20 cellular contexts compared by ENCODE assay signal in the genomic region with DNA sequence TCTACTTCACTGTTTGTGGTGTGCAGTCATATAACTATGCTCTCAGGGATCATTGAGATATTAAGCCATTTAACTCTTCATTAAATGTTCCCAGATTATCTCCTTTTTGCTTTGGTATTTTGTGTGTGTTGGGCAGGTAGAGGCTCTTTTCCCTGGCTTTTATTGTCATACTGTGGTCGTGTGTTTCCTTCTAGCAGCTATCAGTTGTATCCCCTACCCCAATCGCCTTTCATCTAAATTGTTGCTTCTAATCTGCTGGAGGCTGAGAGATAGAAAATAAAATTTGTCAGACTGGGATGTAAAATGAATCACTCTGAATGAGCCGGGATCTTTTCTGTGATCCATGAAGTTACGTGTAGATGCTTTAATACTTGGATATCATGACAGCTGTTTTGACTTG. TPM values are rescaled to one million over a fixed set of nuclear protein-coding genes. Genes with fewer than 3 reads are reported as not detected.
A peak's percentile ranks its signal among the peaks of the same experiment; 100 is the strongest.
DNase-seq lines count a peak whose midpoint lies in the region; ATAC-seq, FAIRE-seq and TF ChIP-seq lines count a peak whose summit lies in the region.
"Had no signal": no experiment of that assay in that cellular context is flagged by ENCODE, and none has a peak within 500 bp of the region (broad histone marks: within the 10 kb centered on the region; RNA-seq: fewer than 3 reads in every experiment).

No MANE protein-coding gene starts in this region.

- H3K27me3 Mint-ChIP-seq in activated T-helper 17 cell treated with anti-CD3 and anti-CD28 coated beads, Interleukin-2, amount 50 U/mL, for 72 hours: no peaks in the 10 kb centered on the region
- H3K27me3 Mint-ChIP-seq: IgD-negative memory B cell had no signal

- in situ Hi-C loops in HepG2 (cut with HindIII; ENCODE audit: extremely low pct_ligation_motif_present, low pct_unique_long_range_greater_than_20kb): no loop called here

- CTCF ChIA-PET in HepG2 (lab: Yijun Ruan, JAX; ENCODE audit: low intra/inter-chr PET ratio, low total read pairs): no interaction called here

- peaks cover 64% of the 10 kb centered on the region for H3K4me1 Mint-ChIP-seq in activated T-helper 17 cell treated with anti-CD3 and anti-CD28 coated beads, Interleukin-2, amount 50 U/mL, for 72 hours

- H2AFZ ChIP-seq in HepG2 (ENCODE audit: low read length): no peak overlapping the region

- H3K4me2 ChIP-seq in HepG2 (ENCODE audit: low read depth, low read length): no peak overlapping the region

- no peaks in the 10 kb centered on the region for H3K27me3 ChIP-seq in left ventricle myocardium inferior (ENCODE audit: low read depth)
- H3K27me3 ChIP-seq in HepG2 (ENCODE audit: control insufficient read depth in 1 of 2, insufficient read depth in 2 of 2, low read length in 2 of 2): no peaks in the 10 kb centered on the region
- H3K27me3 ChIP-seq: ovary, Peyer's patch, vagina had no signal

- H3K36me3 ChIP-seq in left ventricle myocardium inferior (peaks cover 90% of the 10 kb centered on the region), HepG2 (replicated peaks in 1 of 2; ENCODE audit: control insufficient read depth in 1 of 2, insufficient read depth in 2 of 2, low read length in 2 of 2) (peaks cover 24 to 64% of the 10 kb centered on the region in 2 experiments)
- H3K36me3 ChIP-seq: ovary had no signal

- no peak for FAIRE-seq in HepG2 (lab: Jason Lieb, UNC)

- WGBS in HepG2 (ENCODE audit: low lambda C conversion rate): 86% methylated on average over 4 of the region's 4 CpGs

- TF ChIP-seq RAD21 in HepG2 (CRISPR knock-in tag; IDR thresholded peaks at IDR 0.05): no peak

- no peak for ATAC-seq in Right ventricle myocardium superior (ENCODE audit: poor library complexity)
- ATAC-seq in activated T-helper 17 cell treated with anti-CD3 and anti-CD28 coated beads, Interleukin-2, amount 50 U/mL, for 72 hours (replicated peaks): no peak
- no peak for ATAC-seq in HepG2
- ATAC-seq in GM21423 (IDR thresholded peaks at IDR 0.05; ENCODE audit: unreplicated experiment): no peak
- no peak for ATAC-seq in HG03571 (IDR thresholded peaks at IDR 0.05; ENCODE audit: unreplicated experiment)
- ATAC-seq: stimulated activated naive CD8-positive, alpha-beta T cell treated with anti-CD3 and anti-CD28 coated beads, Interleukin-15, Interleukin-2, amounts not matched to agents 100 U/mL and 50 U/mL, for 24 hours had no signal

- H3K9me3 ChIP-seq in left ventricle myocardium inferior (replicated peaks): no peaks in the 10 kb centered on the region
- no peaks in the 10 kb centered on the region for H3K9me3 ChIP-seq in HepG2 (ENCODE audit: low read length)
- H3K9me3 ChIP-seq: ovary, Peyer's patch, vagina had no signal

- POLR2A ChIA-PET in HepG2 (lab: Yijun Ruan, JAX): no interaction called here

- H3K4me1 ChIP-seq in left ventricle myocardium inferior (peaks cover 37% of the 10 kb centered on the region), HepG2 (ENCODE audit: insufficient read depth, low read length) (peaks cover 36% of the 10 kb centered on the region)

- TF ChIP-seq EP300 in HepG2 (IDR thresholded peaks at IDR 0.05; ENCODE audit: low read depth in 2 of 2, low read length in 2 of 2) (no peak), HepG2 (CRISPR knock-in tag; IDR thresholded peaks at IDR 0.05; ENCODE audit: borderline replicate concordance) (no peak)

- no peak overlapping the region for H3K27ac Mint-ChIP-seq in activated T-helper 17 cell treated with anti-CD3 and anti-CD28 coated beads, Interleukin-2, amount 50 U/mL, for 72 hours

- no peak for TF ChIP-seq POLR2A in HepG2 (IDR thresholded peaks at IDR 0.05; ENCODE audit: insufficient read depth in 1 of 2, low read depth in 2 of 2, low read length in 2 of 2)

- H3K4me3 ChIP-seq in left ventricle myocardium inferior: peak overlapping the region; percentile 5
- no peak overlapping the region for H3K4me3 ChIP-seq in HepG2 (replicated peaks in 1 of 3; ENCODE audit: insufficient read depth in 1 of 3, low read depth in 2 of 3, low read length in 3 of 3)
- H3K4me3 ChIP-seq: ovary, Peyer's patch, vagina had no signal

- peak overlapping the region; percentile 54 for H3K4me3 Mint-ChIP-seq in activated T-helper 17 cell treated with anti-CD3 and anti-CD28 coated beads, Interleukin-2, amount 50 U/mL, for 72 hours

- BruUV-seq in HepG2 (replicated peaks; lab: Mats Ljungman, UMichigan): no TSS peak

- H3K79me2 ChIP-seq in HepG2 (ENCODE audit: insufficient read depth, low read length): no peaks in the 10 kb centered on the region

- peaks cover 35% of the 10 kb centered on the region for H4K20me1 ChIP-seq in HepG2 (ENCODE audit: insufficient read depth, low read length)

- DNase-seq in left ventricle myocardium inferior: no peak
- DNase-seq in Right ventricle myocardium superior: no peak
- DNase-seq in HepG2 (ENCODE audit: low spot score): no peak
- no peak for DNase-seq in stimulated activated naive CD4-positive, alpha-beta T cell (lab: John Stamatoyannopoulos, UW)
- DNase-seq in dermis blood vessel endothelial cell: no peak
- DNase-seq: activated CD4-positive, CD25-positive, alpha-beta regulatory T cell; amniotic stem cell; head of caudate nucleus; NCI-H1092 treated with DMSO at 0.1 percent for 48 hours; NCI-H2171; NCI-H748 treated with DMSO at 0.1 percent for 48 hours; ovary; Peyer's patch; small intestine; stimulated activated naive CD8-positive, alpha-beta T cell treated with anti-CD3 and anti-CD28 coated beads, Interleukin-15, Interleukin-2, amounts not matched to agents 100 U/mL and 50 U/mL, for 24 hours had no signal

- TF ChIP-seq CTCF in left ventricle myocardium inferior (IDR thresholded peaks at IDR 0.05; ENCODE audit: borderline replicate concordance): no peak
- TF ChIP-seq CTCF in HepG2 (CRISPR knock-in tag; IDR thresholded peaks at IDR 0.05): no peak

- H3K9ac ChIP-seq in HepG2 (ENCODE audit: insufficient read depth, low read depth, low read length): no peak overlapping the region

- H3K27ac ChIP-seq in left ventricle myocardium inferior (replicated peaks): no peak overlapping the region
- no peak overlapping the region for H3K27ac ChIP-seq in HepG2 (ENCODE audit: extremely low read length, insufficient read depth, low read length)
- H3K27ac ChIP-seq: ovary, Peyer's patch, vagina had no signal

- no peaks in the 10 kb centered on the region for H3K9me3 Mint-ChIP-seq in activated T-helper 17 cell treated with anti-CD3 and anti-CD28 coated beads, Interleukin-2, amount 50 U/mL, for 72 hours

- peaks cover 91% of the 10 kb centered on the region for H3K36me3 Mint-ChIP-seq in activated T-helper 17 cell treated with anti-CD3 and anti-CD28 coated beads, Interleukin-2, amount 50 U/mL, for 72 hours (ENCODE audit: low read depth)

- intact Hi-C loops in left ventricle myocardium inferior (cut with micrococcal nuclease) (no loop called here), Right ventricle myocardium superior (cut with DNase I) (no loop called here), HepG2 (cut with micrococcal nuclease; ENCODE audit: unreplicated experiment) (no loop called here)

TF ChIP-seq in HepG2, 621 proteins besides CTCF, POLR2A, EP300 and RAD21 (continues in another document):
- TF ChIP-seq ZNF367 (CRISPR knock-in tag; IDR thresholded peaks at IDR 0.05; ENCODE audit: borderline replicate concordance) (no peak), BORCS8-MEF2B (CRISPR knock-in tag; IDR thresholded peaks at IDR 0.05) (no peak)
- TF ChIP-seq, protein P1, sequence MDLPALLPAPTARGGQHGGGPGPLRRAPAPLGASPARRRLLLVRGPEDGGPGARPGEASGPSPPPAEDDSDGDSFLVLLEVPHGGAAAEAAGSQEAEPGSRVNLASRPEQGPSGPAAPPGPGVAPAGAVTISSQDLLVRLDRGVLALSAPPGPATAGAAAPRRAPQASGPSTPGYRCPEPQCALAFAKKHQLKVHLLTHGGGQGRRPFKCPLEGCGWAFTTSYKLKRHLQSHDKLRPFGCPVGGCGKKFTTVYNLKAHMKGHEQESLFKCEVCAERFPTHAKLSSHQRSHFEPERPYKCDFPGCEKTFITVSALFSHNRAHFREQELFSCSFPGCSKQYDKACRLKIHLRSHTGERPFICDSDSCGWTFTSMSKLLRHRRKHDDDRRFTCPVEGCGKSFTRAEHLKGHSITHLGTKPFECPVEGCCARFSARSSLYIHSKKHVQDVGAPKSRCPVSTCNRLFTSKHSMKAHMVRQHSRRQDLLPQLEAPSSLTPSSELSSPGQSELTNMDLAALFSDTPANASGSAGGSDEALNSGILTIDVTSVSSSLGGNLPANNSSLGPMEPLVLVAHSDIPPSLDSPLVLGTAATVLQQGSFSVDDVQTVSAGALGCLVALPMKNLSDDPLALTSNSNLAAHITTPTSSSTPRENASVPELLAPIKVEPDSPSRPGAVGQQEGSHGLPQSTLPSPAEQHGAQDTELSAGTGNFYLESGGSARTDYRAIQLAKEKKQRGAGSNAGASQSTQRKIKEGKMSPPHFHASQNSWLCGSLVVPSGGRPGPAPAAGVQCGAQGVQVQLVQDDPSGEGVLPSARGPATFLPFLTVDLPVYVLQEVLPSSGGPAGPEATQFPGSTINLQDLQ (CRISPR knock-in tag; IDR thresholded peaks at IDR 0.05): no peak

RNA-seq across cellular contexts. Expression of a gene that starts 9.2 kb away (rescaled TPM):
- total RNA-seq in left ventricle myocardium inferior (15.0 TPM), Right ventricle myocardium superior (12.9 TPM), HepG2 (2016; rRNA removed; fragmentation: Illumina TruSeq; extraction: Trizol) (5.5 and 25.9 TPM in 2 replicates), dermis blood vessel endothelial cell (15.2 and 31.8 TPM in 2 replicates)
- total RNA-seq in activated T-helper 17 cell treated with anti-CD3 and anti-CD28 coated beads, Interleukin-2, amount 50 U/mL, for 72 hours: 100 to 1,000 TPM in 1 of 2 donors, 10 to 100 TPM in 1; 88.4 to 123 TPM
- total RNA-seq in HepG2 (2016; cell fraction: cytosol; rRNA removed; fragmentation: Illumina TruSeq; extraction: Trizol; ENCODE audit: low read depth): 2.7 and 3.1 TPM in 2 replicates
- 5.7 and 27.3 TPM in 2 replicates for total RNA-seq in HepG2 (2016; cell fraction: insoluble cytoplasmic fraction; rRNA removed; fragmentation: Illumina TruSeq; extraction: Trizol)
- total RNA-seq in HepG2 (2016; cell fraction: membrane; rRNA removed; fragmentation: Illumina TruSeq; extraction: Trizol): 4.4 and 4.9 TPM in 2 replicates
- 68.6 TPM in 2 replicates for total RNA-seq in HepG2 (2016; cell fraction: nucleus; rRNA removed; fragmentation: Illumina TruSeq; extraction: Trizol)
- polyA plus RNA-seq in HepG2 (2011; rRNA removed): 60.6 and 64.4 TPM in 2 replicates
- 15.1 and 18.0 TPM in 2 replicates for polyA plus RNA-seq in HepG2 (2011; cell fraction: cytosol; rRNA removed)
- 119 and 131 TPM in 2 replicates for polyA plus RNA-seq in HepG2 (2011; cell fraction: nucleus; rRNA removed)
- polyA plus RNA-seq in HepG2 (2012): 6.7 and 12.3 TPM in 2 replicates
- 1.2 and 1.6 TPM in 2 replicates for polyA plus RNA-seq in HepG2 (2016; cell fraction: cytosol; fragmentation: Illumina TruSeq; extraction: Trizol; ENCODE audit: low read depth)
- 3.7 and 4.3 TPM in 2 replicates for polyA plus RNA-seq in HepG2 (2016; cell fraction: insoluble cytoplasmic fraction; fragmentation: Illumina TruSeq; extraction: Trizol; ENCODE audit: low read depth)
- polyA plus RNA-seq in HepG2 (2016; cell fraction: membrane; fragmentation: Illumina TruSeq; extraction: Trizol; ENCODE audit: low read depth): 1.9 and 2.3 TPM in 2 replicates
- polyA plus RNA-seq in HepG2 (2016; cell fraction: nucleus; fragmentation: Illumina TruSeq; extraction: Trizol; ENCODE audit: insufficient read depth, low read depth): 93.3 and 117 TPM in 2 replicates
- 12.8 and 49.4 TPM in 2 replicates for polyA minus RNA-seq in HepG2 (2011; rRNA and poly(A)+ RNA removed; ENCODE audit: low replicate concordance)
- polyA minus RNA-seq in HepG2 (2011; cell fraction: cytosol; rRNA and poly(A)+ RNA removed): 11.4 and 16.5 TPM in 2 replicates
- polyA minus RNA-seq in HepG2 (2011; cell fraction: nucleus; rRNA and poly(A)+ RNA removed): 170 and 306 TPM in 2 replicates
